ENCODE assay signal across 8 cellular contexts in genomic region chr1:39047374-39048229, GRCh38. TPM values are rescaled to one million over a fixed set of nuclear protein-coding genes. Genes with fewer than 3 reads are reported as not detected.
A peak's percentile ranks its signal among the peaks of the same experiment; 100 is the strongest.
DNase-seq lines count a peak whose midpoint lies in the region; ATAC-seq and TF ChIP-seq lines count a peak whose summit lies in the region.

No MANE protein-coding gene starts in this region.

- ATAC-seq in activated CD4-positive, alpha-beta T cell treated with anti-CD3 and anti-CD28 coated beads for 36 hours, result peak; percentile 64
- ATAC-seq in GM19455 (IDR thresholded peaks at IDR 0.05; ENCODE audit: unreplicated experiment), result no peak

- H3K36me3 Mint-ChIP-seq in activated CD4-positive, alpha-beta T cell treated with anti-CD3 and anti-CD28 coated beads for 36 hours (ENCODE audit: low read depth), result peaks cover 27% of the 10 kb centered on the region
- peaks cover 20% of the 10 kb centered on the region for H3K36me3 Mint-ChIP-seq in type B pancreatic cell
- peaks cover 10% of the 10 kb centered on the region for H3K36me3 Mint-ChIP-seq in activated T-helper 1 cell treated with anti-CD3 and anti-CD28 coated beads, Interleukin-12 subunit alpha, Interleukin-12 subunit beta, Interleukin-2, Interleukin-4 antibody, amounts not matched to agents 30 ng/mL and 10 ng/mL and 1 ng/mL, durations not matched to agents 14 hours and 24 hours and 36 hours (ENCODE audit: low read depth)

- intact Hi-C loops in activated CD4-positive, alpha-beta T cell treated with anti-CD3 and anti-CD28 coated beads for 36 hours (cut with DNase I, micrococcal nuclease), result no loop called here
- intact Hi-C loops in activated T-helper 1 cell treated with anti-CD3 and anti-CD28 coated beads, Interleukin-12 subunit alpha, Interleukin-12 subunit beta, Interleukin-2, Interleukin-4 antibody, amounts not matched to agents 30 ng/mL and 10 ng/mL and 1 ng/mL, durations not matched to agents 14 hours and 24 hours and 36 hours (cut with micrococcal nuclease), result no loop called here

- peaks cover 6% of the 10 kb centered on the region for H3K4me1 Mint-ChIP-seq in activated CD4-positive, alpha-beta T cell treated with anti-CD3 and anti-CD28 coated beads for 36 hours
- H3K4me1 Mint-ChIP-seq in type B pancreatic cell (ENCODE audit: unreplicated experiment), result peaks cover 11% of the 10 kb centered on the region
- H3K4me1 Mint-ChIP-seq in activated T-helper 1 cell treated with anti-CD3 and anti-CD28 coated beads, Interleukin-12 subunit alpha, Interleukin-12 subunit beta, Interleukin-2, Interleukin-4 antibody, amounts not matched to agents 30 ng/mL and 10 ng/mL and 1 ng/mL, durations not matched to agents 14 hours and 24 hours and 36 hours (ENCODE audit: low read depth), result no peaks in the 10 kb centered on the region

- no peak overlapping the region for H3K4me3 Mint-ChIP-seq in activated CD4-positive, alpha-beta T cell treated with anti-CD3 and anti-CD28 coated beads for 36 hours
- no peak overlapping the region for H3K4me3 Mint-ChIP-seq in type B pancreatic cell
- no peak overlapping the region for H3K4me3 Mint-ChIP-seq in activated T-helper 1 cell treated with anti-CD3 and anti-CD28 coated beads, Interleukin-12 subunit alpha, Interleukin-12 subunit beta, Interleukin-2, Interleukin-4 antibody, amounts not matched to agents 30 ng/mL and 10 ng/mL and 1 ng/mL, durations not matched to agents 14 hours and 24 hours and 36 hours

- no peak overlapping the region for H3K27ac Mint-ChIP-seq in activated CD4-positive, alpha-beta T cell treated with anti-CD3 and anti-CD28 coated beads for 36 hours
- peak overlapping the region; percentile 19 for H3K27ac Mint-ChIP-seq in type B pancreatic cell
- H3K27ac Mint-ChIP-seq in activated T-helper 1 cell treated with anti-CD3 and anti-CD28 coated beads, Interleukin-12 subunit alpha, Interleukin-12 subunit beta, Interleukin-2, Interleukin-4 antibody, amounts not matched to agents 30 ng/mL and 10 ng/mL and 1 ng/mL, durations not matched to agents 14 hours and 24 hours and 36 hours, result no peak overlapping the region

- peak; percentile 23 for DNase-seq in activated CD4-positive, alpha-beta T cell treated with anti-CD3 and anti-CD28 coated beads for 36 hours
- DNase-seq in activated CD4-positive, alpha-beta T cell treated with anti-CD3 and anti-CD28 coated beads for 1 hour, result no peak
- DNase-seq in amniotic stem cell (lab: John Stamatoyannopoulos, UW) (peak; percentile 65), kidney tubule cell (ENCODE audit: low spot score) (peak; percentile 97), type B pancreatic cell (ENCODE audit: extremely low spot score, unreplicated experiment) (no peak)
- no peak for DNase-seq in stimulated activated CD4-positive, alpha-beta T cell treated with anti-CD3 and anti-CD28 coated beads, Interleukin-12 subunit alpha, Interleukin-12 subunit beta, amount 100 ng/mL, for 4 hours
- DNase-seq in activated T-helper 1 cell treated with anti-CD3 and anti-CD28 coated beads, Interleukin-12 subunit alpha, Interleukin-12 subunit beta, Interleukin-2, Interleukin-4 antibody, amounts not matched to agents 30 ng/mL and 10 ng/mL and 1 ng/mL, durations not matched to agents 14 hours and 24 hours and 36 hours (ENCODE audit: low spot score), result no peak

- no peaks in the 10 kb centered on the region for H3K27me3 Mint-ChIP-seq in activated CD4-positive, alpha-beta T cell treated with anti-CD3 and anti-CD28 coated beads for 36 hours
- no peaks in the 10 kb centered on the region for H3K27me3 Mint-ChIP-seq in type B pancreatic cell
- no peaks in the 10 kb centered on the region for H3K27me3 Mint-ChIP-seq in activated T-helper 1 cell treated with anti-CD3 and anti-CD28 coated beads, Interleukin-12 subunit alpha, Interleukin-12 subunit beta, Interleukin-2, Interleukin-4 antibody, amounts not matched to agents 30 ng/mL and 10 ng/mL and 1 ng/mL, durations not matched to agents 14 hours and 24 hours and 36 hours (ENCODE audit: insufficient read depth)

- TF ChIP-seq CTCF in type B pancreatic cell (conservative IDR thresholded peaks at IDR 0.05), result no peak

- CTCF ChIA-PET in activated CD4-positive, alpha-beta T cell treated with anti-CD3 and anti-CD28 coated beads for 36 hours (lab: Charles Lee), result interaction anchor here (0.6 to 0.7 kb wide), 3 partner anchors 21 to 461 kb away, joined by 3 to 4 read pairs (median 4); partner anchors contain the start of gene NDUFS5

- H3K9me3 Mint-ChIP-seq in activated CD4-positive, alpha-beta T cell treated with anti-CD3 and anti-CD28 coated beads for 36 hours (ENCODE audit: low read depth), result no peaks in the 10 kb centered on the region
- H3K9me3 Mint-ChIP-seq in type B pancreatic cell, result no peaks in the 10 kb centered on the region
- H3K9me3 Mint-ChIP-seq in activated T-helper 1 cell treated with anti-CD3 and anti-CD28 coated beads, Interleukin-12 subunit alpha, Interleukin-12 subunit beta, Interleukin-2, Interleukin-4 antibody, amounts not matched to agents 30 ng/mL and 10 ng/mL and 1 ng/mL, durations not matched to agents 14 hours and 24 hours and 36 hours, result no peaks in the 10 kb centered on the region

- POLR2A ChIA-PET in activated CD4-positive, alpha-beta T cell treated with anti-CD3 and anti-CD28 coated beads for 36 hours (lab: Charles Lee), result no interaction called here

RNA-seq across cellular contexts. Expression of gene NDUFS5, which starts 21.5 kb away (rescaled TPM):
- total RNA-seq in activated CD4-positive, alpha-beta T cell treated with anti-CD3 and anti-CD28 coated beads for 36 hours, result 100 to 1,000 TPM; 150 to 220 TPM
- 212 and 252 TPM in 2 replicates for total RNA-seq in type B pancreatic cell (ENCODE audit: low replicate concordance)
- 143 and 150 TPM in 2 replicates for total RNA-seq in activated T-helper 1 cell treated with anti-CD3 and anti-CD28 coated beads, Interleukin-12 subunit alpha, Interleukin-12 subunit beta, Interleukin-2, Interleukin-4 antibody, amounts not matched to agents 30 ng/mL and 10 ng/mL and 1 ng/mL, durations not matched to agents 14 hours and 24 hours and 36 hours

RNA-seq across cellular contexts. Expression of gene AKIRIN1, which starts 56.5 kb away (rescaled TPM):
- 10 to 100 TPM; 65.7 to 86.0 TPM for total RNA-seq in activated CD4-positive, alpha-beta T cell treated with anti-CD3 and anti-CD28 coated beads for 36 hours
- 67.4 and 73.0 TPM in 2 replicates for total RNA-seq in type B pancreatic cell (ENCODE audit: low replicate concordance)
- total RNA-seq in activated T-helper 1 cell treated with anti-CD3 and anti-CD28 coated beads, Interleukin-12 subunit alpha, Interleukin-12 subunit beta, Interleukin-2, Interleukin-4 antibody, amounts not matched to agents 30 ng/mL and 10 ng/mL and 1 ng/mL, durations not matched to agents 14 hours and 24 hours and 36 hours, result 78.1 and 78.5 TPM in 2 replicates

Comparison
In these comparisons a context has a peak if more than half of its experiments do, and no peak if none do; other contexts are left out.
1. DNase-seq: peak in activated CD4-positive, alpha-beta T cell treated with anti-CD3 and anti-CD28 coated beads for 36 hours (single experiment), amniotic stem cell (single experiment) and kidney tubule cell (single experiment); none in activated CD4-positive, alpha-beta T cell treated with anti-CD3 and anti-CD28 coated beads for 1 hour (single experiment), type B pancreatic cell (single experiment), stimulated activated CD4-positive, alpha-beta T cell treated with anti-CD3 and anti-CD28 coated beads, Interleukin-12 subunit alpha, Interleukin-12 subunit beta, amount 100 ng/mL, for 4 hours (single experiment) and activated T-helper 1 cell treated with anti-CD3 and anti-CD28 coated beads, Interleukin-12 subunit alpha, Interleukin-12 subunit beta, Interleukin-2, Interleukin-4 antibody, amounts not matched to agents 30 ng/mL and 10 ng/mL and 1 ng/mL, durations not matched to agents 14 hours and 24 hours and 36 hours (single experiment).